35 cellular contexts compared by ENCODE assay signal in genomic region chr6:56474531-56474930, GRCh38.
A peak's percentile ranks its signal among the peaks of the same experiment; 100 is the strongest.
DNase-seq lines count a peak whose midpoint lies in the region; ATAC-seq and TF ChIP-seq lines count a peak whose summit lies in the region.
"Had no signal": no experiment of that assay in that cellular context is flagged by ENCODE, and none has a peak within 500 bp of the region (broad histone marks: within the 10 kb centered on the region; RNA-seq: fewer than 3 reads in every experiment).

No MANE protein-coding gene starts in this region.

- no peak overlapping the region for H2BK15ac ChIP-seq in H9 (ENCODE audit: low read depth, low read length)

- no peak overlapping the region for H3K23ac ChIP-seq in trophoblast cell (ENCODE audit: low read length)
- no peak overlapping the region for H3K23ac ChIP-seq in H9 (ENCODE audit: insufficient read length, low read depth, low read length)

- H3K79me2 ChIP-seq in PC-3 (ENCODE audit: low read length) (no peaks in the 10 kb centered on the region), trophoblast cell (ENCODE audit: control insufficient read depth, insufficient read depth, low read length, poor library complexity) (no peaks in the 10 kb centered on the region), H9 (ENCODE audit: insufficient read depth, low read length) (no peaks in the 10 kb centered on the region)

- H3K4me1 ChIP-seq in PC-3 (ENCODE audit: insufficient read depth, low read length) (no peaks in the 10 kb centered on the region), trophoblast cell (ENCODE audit: control insufficient read depth in 1 of 2, insufficient read depth in 2 of 2, low read length in 2 of 2) (peaks cover 0 to 2% of the 10 kb centered on the region in 2 experiments), H9 (ENCODE audit: insufficient read depth, low read length) (no peaks in the 10 kb centered on the region)
- H3K4me1 ChIP-seq: BLaER1; BLaER1 treated with 17β-estradiol and CSF1 and Interleukin-3, amounts not matched to agents 10 nM and 100 nM; Caco-2 had no signal

- peaks cover 27 to 67% (median 53%) of the 10 kb centered on the region in 3 experiments for H3K36me3 Mint-ChIP-seq in H9 (ENCODE audit: insufficient read depth in 1 of 3, low read depth in 3 of 3)
- H3K36me3 Mint-ChIP-seq: CD4-positive, CD25-positive, alpha-beta regulatory T cell; CD8-positive, alpha-beta T cell had no signal

- H3K9me3 ChIP-seq in PC-3 (ENCODE audit: low read length) (no peaks in the 10 kb centered on the region), trophoblast cell (ENCODE audit: insufficient read depth, low read depth, low read length) (no peaks in the 10 kb centered on the region), H9 (ENCODE audit: control insufficient read depth, low read depth, low read length) (no peaks in the 10 kb centered on the region)
- H3K9me3 ChIP-seq: A549, Caco-2 had no signal

- H3K27me3 ChIP-seq in PC-3 (ENCODE audit: low read length): no peaks in the 10 kb centered on the region
- H3K27me3 ChIP-seq in trophoblast cell (ENCODE audit: insufficient read depth, low read length): no peaks in the 10 kb centered on the region
- no peaks in the 10 kb centered on the region for H3K27me3 ChIP-seq in H9 (ENCODE audit: insufficient read depth, low read length)
- H3K27me3 ChIP-seq: BE2C; BLaER1; BLaER1 treated with 17β-estradiol and CSF1 and Interleukin-3, amounts not matched to agents 10 nM and 100 nM had no signal

- no peak overlapping the region for H3K27ac Mint-ChIP-seq in H9
- H3K27ac Mint-ChIP-seq: B cell; CD14-positive monocyte; CD4-positive, alpha-beta memory T cell; CD4-positive, alpha-beta T cell; CD4-positive, CD25-positive, alpha-beta regulatory T cell; CD8-positive, alpha-beta memory T cell; CD8-positive, alpha-beta T cell had no signal

- POLR2A ChIA-PET in PC-3 (lab: Charles Lee; ENCODE audit: unreplicated experiment): no interaction called here

- peak; percentile 5 for DNase-seq in NCI-H226
- peak; percentile 51 for DNase-seq in PC-3
- peak; percentile 34 for DNase-seq in choroid plexus epithelial cell (ENCODE audit: low read depth)
- DNase-seq in trophoblast cell: peak; percentile 34 to 87
- DNase-seq in H9: no peak
- DNase-seq in NCI-H2171 (lab: John Stamatoyannopoulos, UW): no peak
- DNase-seq in DMS53 treated with DMSO at 0.1 percent for 48 hours (lab: John Stamatoyannopoulos, UW; ENCODE audit: unreplicated experiment): no peak
- DNase-seq: 8988T; ACHN; AML-193; BE2C; C1 segment of cervical spinal cord; Caco-2; Calu3; CD4-positive, alpha-beta memory T cell; CD4-positive, alpha-beta T cell; CD4-positive, CD25-positive, alpha-beta regulatory T cell; CD8-positive, alpha-beta memory T cell; CD8-positive, alpha-beta T cell; COR-L47; DMS 273 treated with DMSO at 0.1 percent for 48 hours; DMS153; DMS53; DMS79; DMS79 treated with DMSO at 0.1 percent for 48 hours; DND-41; EL had no signal

- no peaks in the 10 kb centered on the region for H3K27me3 Mint-ChIP-seq in H9 (ENCODE audit: low read depth)
- H3K27me3 Mint-ChIP-seq: B cell; CD4-positive, alpha-beta T cell; CD4-positive, CD25-positive, alpha-beta regulatory T cell; CD8-positive, alpha-beta memory T cell had no signal

- H2BK5ac ChIP-seq in trophoblast cell (ENCODE audit: low read depth, low read length, poor library complexity) (no peak overlapping the region), H9 (ENCODE audit: insufficient read length, low read length) (no peak overlapping the region)

- H3K79me1 ChIP-seq in trophoblast cell (ENCODE audit: low read length) (no peaks in the 10 kb centered on the region), H9 (ENCODE audit: insufficient read depth, low read depth, low read length, poor library complexity, severe bottlenecking) (no peaks in the 10 kb centered on the region)

- H3T11ph ChIP-seq in H9 (ENCODE audit: low read length): no peak overlapping the region

- H3K23me2 ChIP-seq in H9 (ENCODE audit: insufficient read length, low read depth, low read length, poor library complexity, severe bottlenecking): no peaks in the 10 kb centered on the region

- no peaks in the 10 kb centered on the region for H3K9me2 ChIP-seq in PC-3 (replicated peaks; ENCODE audit: low read length)

- H3K36me3 ChIP-seq in PC-3 (ENCODE audit: low read depth, low read length): peaks cover 37% of the 10 kb centered on the region
- peaks cover 2 to 8% of the 10 kb centered on the region in 2 experiments for H3K36me3 ChIP-seq in trophoblast cell (ENCODE audit: control insufficient read depth in 1 of 2, insufficient read depth in 2 of 2, low read length in 2 of 2)

- intact Hi-C loops in PC-3 (cut with micrococcal nuclease): no loop called here

- no peak overlapping the region for H4K8ac ChIP-seq in trophoblast cell (ENCODE audit: low read depth, low read length)
- H4K8ac ChIP-seq in H9 (replicated peaks; ENCODE audit: insufficient read length, low read depth, low read length): no peak overlapping the region

- peaks cover 0 to 5% of the 10 kb centered on the region in 2 experiments; a peak in 2 of 5 replicates for H3K9me3 Mint-ChIP-seq in H9
- H3K9me3 Mint-ChIP-seq: CD4-positive, alpha-beta T cell had no signal

- H3K4ac ChIP-seq in trophoblast cell (ENCODE audit: low read depth, low read length): no peak overlapping the region
- H3K4ac ChIP-seq in H9 (ENCODE audit: low read depth, low read length): no peak overlapping the region

- no CpG with 5 or more reads among the region's 1 CpG for WGBS in trophoblast cell (ENCODE audit: extremely low coverage, insufficient coverage, insufficient read length)
- WGBS in H9 (ENCODE audit: extremely low coverage, insufficient read length, low lambda C conversion rate): no CpG with 5 or more reads among the region's 1 CpG

- CTCF ChIA-PET in PC-3 (lab: Charles Lee): no interaction called here

- H3K18ac ChIP-seq in trophoblast cell (ENCODE audit: low read length): no peak overlapping the region
- no peak overlapping the region for H3K18ac ChIP-seq in H9 (ENCODE audit: insufficient read length, low read depth, low read length)

- no peak overlapping the region for H2BK12ac ChIP-seq in trophoblast cell (ENCODE audit: low read length)
- no peak overlapping the region for H2BK12ac ChIP-seq in H9 (ENCODE audit: insufficient read length, low read depth, low read length)

- H4K20me1 ChIP-seq in PC-3 (ENCODE audit: low read length) (no peaks in the 10 kb centered on the region), H9 (ENCODE audit: control insufficient read depth, insufficient read depth, insufficient read length) (no peaks in the 10 kb centered on the region)
- H4K20me1 ChIP-seq: BLaER1; BLaER1 treated with 17β-estradiol and CSF1 and Interleukin-3, amounts not matched to agents 10 nM and 100 nM had no signal

- H2BK120ac ChIP-seq in trophoblast cell (ENCODE audit: insufficient read depth, low read length, poor library complexity) (no peak overlapping the region), H9 (ENCODE audit: low read depth, low read length, poor library complexity, severe bottlenecking) (no peak overlapping the region)

- H3K27ac ChIP-seq in PC-3 (ENCODE audit: low read length) (no peak overlapping the region), trophoblast cell (ENCODE audit: low read depth, low read length) (no peak overlapping the region), H9 (ENCODE audit: insufficient read length, low read depth, low read length) (no peak overlapping the region)
- H3K27ac ChIP-seq: 22Rv1; A549; BLaER1; BLaER1 treated with 17β-estradiol and CSF1 and Interleukin-3, amounts not matched to agents 10 nM and 100 nM; C4-2B had no signal

- BruUV-seq in PC-3 (replicated peaks; lab: Mats Ljungman, UMichigan): no TSS peak

- no peak overlapping the region for H3K14ac ChIP-seq in trophoblast cell (ENCODE audit: low read length)
- H3K14ac ChIP-seq in H9 (ENCODE audit: insufficient read depth, low read length): no peak overlapping the region

- no peak for TF ChIP-seq CTCF in PC-3 (conservative IDR thresholded peaks at IDR 0.05; ENCODE audit: low read depth, low read length)
- no peak for TF ChIP-seq CTCF in choroid plexus epithelial cell (conservative IDR thresholded peaks at IDR 0.05; ENCODE audit: low read depth, low read length)
- no peak for TF ChIP-seq CTCF in H9 (conservative IDR thresholded peaks at IDR 0.05)

- no peak for ATAC-seq in PC-3
- ATAC-seq in activated CD4-positive, CD25-positive, alpha-beta regulatory T cell treated with anti-CD3 and anti-CD28 coated beads, Interleukin-2, amount 50 U/mL, for 24 hours: no peak
- ATAC-seq: A549; CD8-positive, alpha-beta T cell had no signal

- peaks cover 5 to 6% of the 10 kb centered on the region in 2 experiments; a peak in 3 of 4 replicates for H3K4me1 Mint-ChIP-seq in H9
- H3K4me1 Mint-ChIP-seq: B cell; CD14-positive monocyte; CD8-positive, alpha-beta memory T cell had no signal

- no peak overlapping the region for H3K4me2 ChIP-seq in PC-3 (ENCODE audit: low read length)
- H3K4me2 ChIP-seq in trophoblast cell (ENCODE audit: low read length): no peak overlapping the region
- H3K4me2 ChIP-seq in H9 (ENCODE audit: insufficient read depth, insufficient read length, low read length): no peak overlapping the region
- H3K4me2 ChIP-seq: A549; BLaER1; BLaER1 treated with 17β-estradiol and CSF1 and Interleukin-3, amounts not matched to agents 10 nM and 100 nM had no signal

- H3K4me3 ChIP-seq in PC-3 (ENCODE audit: low read length) (no peak overlapping the region), choroid plexus epithelial cell (ENCODE audit: low read depth, low read length) (no peak overlapping the region), trophoblast cell (ENCODE audit: low read depth, low read length) (no peak overlapping the region)
- H3K4me3 ChIP-seq: A549; BLaER1; BLaER1 treated with 17β-estradiol and CSF1 and Interleukin-3, amounts not matched to agents 10 nM and 100 nM had no signal

- H4K91ac ChIP-seq in trophoblast cell (ENCODE audit: low read depth, low read length) (no peak overlapping the region), H9 (ENCODE audit: insufficient read length, low read depth, low read length) (no peak overlapping the region)

- H3K4me3 Mint-ChIP-seq in H9: no peak overlapping the region
- H3K4me3 Mint-ChIP-seq: B cell; CD14-positive monocyte; CD4-positive, alpha-beta memory T cell; CD4-positive, alpha-beta T cell; CD4-positive, CD25-positive, alpha-beta regulatory T cell; CD8-positive, alpha-beta memory T cell; CD8-positive, alpha-beta T cell had no signal

- H4K5ac ChIP-seq in H9 (ENCODE audit: insufficient read length, low read depth, low read length): no peak overlapping the region

- H3F3A ChIP-seq in PC-3 (ENCODE audit: low read length, unreplicated experiment): no peaks in the 10 kb centered on the region

- no peak overlapping the region for H2AFZ ChIP-seq in PC-3 (ENCODE audit: low read length)
- no peak overlapping the region for H2AFZ ChIP-seq in trophoblast cell (ENCODE audit: insufficient read depth, low read length, poor library complexity)
- H2AFZ ChIP-seq in H9 (ENCODE audit: low read length): no peak overlapping the region

- H3K56ac ChIP-seq in H9 (ENCODE audit: insufficient read length, low read depth, low read length): no peak overlapping the region

- no peak overlapping the region for H4K12ac ChIP-seq in trophoblast cell (ENCODE audit: low read depth, low read length)

- H2BK20ac ChIP-seq in H9 (ENCODE audit: low read depth, low read length, poor library complexity, severe bottlenecking): no peak overlapping the region

- H2AK5ac ChIP-seq in trophoblast cell (ENCODE audit: low read length) (no peak overlapping the region), H9 (ENCODE audit: insufficient read length, low read length) (no peak overlapping the region)

- H3K9ac ChIP-seq in PC-3 (ENCODE audit: low read length) (no peak overlapping the region), trophoblast cell (ENCODE audit: low read length) (no peak overlapping the region), H9 (ENCODE audit: extremely low read depth, insufficient read length, low read length) (no peak overlapping the region)
- H3K9ac ChIP-seq: BLaER1; BLaER1 treated with 17β-estradiol and CSF1 and Interleukin-3, amounts not matched to agents 10 nM and 100 nM had no signal

Comparison
In these comparisons a context has a peak if more than half of its experiments do, and no peak if none do; other contexts are left out.
1. DNase-seq: peak in NCI-H226 (single experiment), PC-3 (single experiment), choroid plexus epithelial cell (single experiment) and trophoblast cell (2 of 2); none in H9 (single experiment), NCI-H2171 (single experiment) and DMS53 treated with DMSO at 0.1 percent for 48 hours (single experiment).